Comparison of ENCODE assay signal across 1 cellular context in genomic region chr14:23154876-23155587, GRCh38.
A peak's percentile ranks its signal among the peaks of the same experiment; 100 is the strongest.
TF ChIP-seq lines count a peak whose summit lies in the region.

No MANE protein-coding gene starts in this region.

TF ChIP-seq in K562, 482 proteins besides CTCF, POLR2A, EP300 and RAD21 (continued from another document and continues in another):
- TF ChIP-seq ZNF318 (IDR thresholded peaks at IDR 0.05; ENCODE audit: borderline replicate concordance in 1 of 2, low read depth in 1 of 2), result peak in 1 of 2 experiments; percentile 88; a peak in 2 of 4 replicates
- TF ChIP-seq NFXL1 (CRISPR knock-in tag; IDR thresholded peaks at IDR 0.05), result no peak
- TF ChIP-seq YY1 (IDR thresholded peaks at IDR 0.05; ENCODE audit: borderline replicate concordance in 1 of 3, control insufficient read depth in 1 of 3, extremely low read depth in 1 of 3, insufficient read depth in 3 of 3, insufficient read length in 1 of 3, insufficient replicate concordance in 2 of 3, low read depth in 1 of 3, low read length in 2 of 3), result peak in 1 of 3 experiments; percentile 19
- TF ChIP-seq NCOA1 (IDR thresholded peaks at IDR 0.05; ENCODE audit: low read depth), result no peak
- 0 out of 2 replicates have a peak, but pooled peaks have one; percentile 14 for TF ChIP-seq JUN (IDR thresholded peaks at IDR 0.05; ENCODE audit: borderline replicate concordance, low read depth, low read length)
- TF ChIP-seq JUN (CRISPR knock-in tag; IDR thresholded peaks at IDR 0.05; ENCODE audit: borderline replicate concordance), result no peak
- TF ChIP-seq ZBTB1 (CRISPR knock-in tag; IDR thresholded peaks at IDR 0.05; ENCODE audit: borderline replicate concordance, low read depth), result no peak
- no peak; a peak in 1 of 4 replicates for TF ChIP-seq ZMIZ1 (IDR thresholded peaks at IDR 0.05; ENCODE audit: low read depth in 2 of 2, low read length in 2 of 2)
- TF ChIP-seq RBBP5 (IDR thresholded peaks at IDR 0.05; ENCODE audit: borderline replicate concordance, insufficient read depth, low read length, poor library complexity, severe bottlenecking), result no peak
- no peak for TF ChIP-seq JUNB (CRISPR knock-in tag; conservative IDR thresholded peaks at IDR 0.05)
- peak; percentile 70 for TF ChIP-seq ARID1B (IDR thresholded peaks at IDR 0.05)
- no peak for TF ChIP-seq ZNF445 (CRISPR knock-in tag; IDR thresholded peaks at IDR 0.05; ENCODE audit: low read depth)
- TF ChIP-seq CREB3 (tag; conservative IDR thresholded peaks at IDR 0.05; ENCODE audit: low read depth), result no peak
- no peak for TF ChIP-seq USF2 (CRISPR knock-in tag; IDR thresholded peaks at IDR 0.05)
- no peak for TF ChIP-seq HLTF (IDR thresholded peaks at IDR 0.05)
- peak; percentile 74 for TF ChIP-seq ETV1 (tag; conservative IDR thresholded peaks at IDR 0.05; ENCODE audit: low read depth)
- no peak for TF ChIP-seq KLF6 (CRISPR knock-in tag; IDR thresholded peaks at IDR 0.05; ENCODE audit: borderline replicate concordance)
- TF ChIP-seq ZNF561 (CRISPR knock-in tag; conservative IDR thresholded peaks at IDR 0.05), result no peak
- TF ChIP-seq ZNF407 (IDR thresholded peaks at IDR 0.05; ENCODE audit: low read depth), result no peak
- 0 out of 2 replicates have a peak, but pooled peaks have one; percentile 87 for TF ChIP-seq PHF21A (IDR thresholded peaks at IDR 0.05; ENCODE audit: borderline replicate concordance, low read depth)
- TF ChIP-seq ZNF592 (IDR thresholded peaks at IDR 0.05), result peak; percentile 88
- TF ChIP-seq ARNT (IDR thresholded peaks at IDR 0.05), result 0 out of 4 replicates have a peak, but pooled peaks of 1 of the 2 experiments have one; percentile 28
- peak; percentile 73 for TF ChIP-seq TAF9B (IDR thresholded peaks at IDR 0.05; ENCODE audit: partially characterized antibody)
- no peak for TF ChIP-seq CHD1 (IDR thresholded peaks at IDR 0.05; ENCODE audit: low read length)
- no peak for TF ChIP-seq SMARCB1 (IDR thresholded peaks at IDR 0.05; ENCODE audit: insufficient read length, low read depth)
- peak; percentile 89 for TF ChIP-seq ZNF263 (CRISPR knock-in tag; IDR thresholded peaks at IDR 0.05; ENCODE audit: borderline replicate concordance)
